Comparison of ENCODE assay signal across 8 cellular contexts in the genomic region with DNA sequence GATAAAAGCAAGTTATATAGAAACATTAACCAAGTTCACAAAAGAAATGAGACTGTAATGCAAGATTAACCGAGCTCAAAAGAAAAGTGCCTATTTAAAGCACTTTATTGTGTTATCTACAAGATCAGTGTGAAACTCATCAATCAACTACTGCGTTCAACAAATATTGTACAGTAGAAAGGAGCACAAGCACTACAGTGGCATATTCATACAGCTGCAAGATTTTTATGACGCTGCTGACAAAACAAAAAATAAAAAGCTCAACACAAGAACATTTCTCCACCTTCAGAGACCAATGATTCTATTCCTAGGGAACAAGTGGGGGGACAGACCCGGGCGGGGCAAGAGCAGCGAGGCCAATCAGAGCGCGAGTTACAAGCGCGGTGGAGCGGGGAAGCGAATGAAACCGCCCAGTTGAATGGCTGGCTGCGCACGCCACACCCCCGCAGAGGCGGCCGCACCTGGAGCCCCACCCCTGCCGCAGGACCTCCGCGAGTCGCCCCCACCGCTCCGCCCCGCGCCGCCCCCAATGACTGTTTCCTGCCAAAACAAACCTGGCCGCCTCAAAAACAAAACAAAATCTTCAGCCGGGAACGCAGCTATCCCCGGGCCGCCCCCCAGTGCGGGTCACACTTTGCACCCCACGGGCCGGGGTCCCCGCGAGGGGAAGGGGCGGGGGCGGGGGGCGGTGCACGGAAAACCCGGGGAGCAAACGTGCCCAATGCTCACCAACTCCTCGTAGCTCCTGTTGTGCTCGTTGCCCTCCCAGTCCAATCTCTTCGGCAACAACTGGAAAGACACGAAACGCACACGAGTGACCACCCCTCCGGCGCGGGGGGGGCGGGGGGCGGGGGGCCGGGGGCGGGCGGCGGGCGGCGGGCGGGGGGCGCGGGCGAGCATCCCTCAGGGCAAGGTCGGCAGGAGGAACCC. TPM values are rescaled to one million over a fixed set of nuclear protein-coding genes. Genes with fewer than 3 reads are reported as not detected.
DNase-seq lines count a peak whose midpoint lies in the region; ATAC-seq and TF ChIP-seq lines count a peak whose summit lies in the region.

No MANE protein-coding gene starts in this region.

- H3K9me3 Mint-ChIP-seq in CD14-positive monocyte: no peaks in the 10 kb centered on the region
- no peaks in the 10 kb centered on the region for H3K9me3 Mint-ChIP-seq in dendritic cell treated with granulocyte-macrophage colony-stimulating factor and Interleukin-4, amounts not matched to agents 40 ng/mL and 50 ng/mL, for 4 days

- H3K4me3 Mint-ChIP-seq in CD14-positive monocyte: peak overlapping the region; percentile 86 to 94
- H3K4me3 Mint-ChIP-seq in dendritic cell treated with granulocyte-macrophage colony-stimulating factor and Interleukin-4, amounts not matched to agents 40 ng/mL and 50 ng/mL, for 4 days: peak overlapping the region; percentile 87

- intact Hi-C loops in CD14-positive monocyte (cut with micrococcal nuclease): loop anchor here (2.0 to 10.0 kb wide), 5 partner anchors 35 to 135 kb away; partner anchors contain the start of genes HMGN1 (in 2 of the 2) and LCA5L (in 2 of the 2)
- intact Hi-C loops in dendritic cell treated with granulocyte-macrophage colony-stimulating factor and Interleukin-4, amounts not matched to agents 40 ng/mL and 50 ng/mL, for 4 days (cut with micrococcal nuclease): loop anchor here (1.0 to 10.0 kb wide), 3 partner anchors 37 to 132 kb away; partner anchors contain the start of genes HMGN1 and LCA5L
- intact Hi-C loops in left lung (cut with DNase I): no loop called here

- ATAC-seq in GM19452 (IDR thresholded peaks at IDR 0.05; ENCODE audit: unreplicated experiment) (peak; percentile 74), HG03571 (IDR thresholded peaks at IDR 0.05; ENCODE audit: unreplicated experiment) (peak; percentile 67), left lung (peak; percentile 90)

- DNase-seq in CD14-positive monocyte (ENCODE audit: low spot score): peak; percentile 89
- peak; percentile 76 for DNase-seq in NCI-H748 treated with DMSO at 0.1 percent for 48 hours (lab: John Stamatoyannopoulos, UW)
- DNase-seq in activated CD4-positive, alpha-beta T cell treated with anti-CD3 and anti-CD28 coated beads, Interleukin-2, amount 50 U/mL, for 4 hours: peak; percentile 93 to 94
- peak; percentile 92 to 95 for DNase-seq in left lung
- peak; percentile 95 to 97 for DNase-seq in stimulated activated CD4-positive, alpha-beta T cell treated with anti-CD3 and anti-CD28 coated beads, Interleukin-2, amount 100 ng/mL, for 24 hours

- no peaks in the 10 kb centered on the region for H3K27me3 ChIP-seq in left lung

- H3K27ac ChIP-seq in left lung: peak overlapping the region; percentile 95 to 98

- no peak for TF ChIP-seq CTCF in CD14-positive monocyte (IDR thresholded peaks at IDR 0.05)
- no peak for TF ChIP-seq CTCF in left lung (IDR thresholded peaks at IDR 0.05)

- peaks cover 9 to 24% of the 10 kb centered on the region in 2 donors for H3K4me1 ChIP-seq in left lung

- H3K9me3 ChIP-seq in left lung: no peaks in the 10 kb centered on the region

- H3K27me3 Mint-ChIP-seq in CD14-positive monocyte (ENCODE audit: low read depth in 3 of 3): no peaks in the 10 kb centered on the region
- no peaks in the 10 kb centered on the region for H3K27me3 Mint-ChIP-seq in dendritic cell treated with granulocyte-macrophage colony-stimulating factor and Interleukin-4, amounts not matched to agents 40 ng/mL and 50 ng/mL, for 4 days

- H3K27ac Mint-ChIP-seq in CD14-positive monocyte: peak overlapping the region; percentile 76 to 91 (median 85)
- H3K27ac Mint-ChIP-seq in dendritic cell treated with granulocyte-macrophage colony-stimulating factor and Interleukin-4, amounts not matched to agents 40 ng/mL and 50 ng/mL, for 4 days: peak overlapping the region; percentile 93

- H3K36me3 ChIP-seq in left lung: peaks cover 3 to 24% of the 10 kb centered on the region in 2 donors

- peak overlapping the region; percentile 86 to 92 for H3K4me3 ChIP-seq in left lung

- H3K4me1 Mint-ChIP-seq in CD14-positive monocyte: peaks cover 22% of the 10 kb centered on the region
- H3K4me1 Mint-ChIP-seq in dendritic cell treated with granulocyte-macrophage colony-stimulating factor and Interleukin-4, amounts not matched to agents 40 ng/mL and 50 ng/mL, for 4 days (ENCODE audit: low read depth): peaks cover 46% of the 10 kb centered on the region

- H3K36me3 Mint-ChIP-seq in CD14-positive monocyte: peaks cover 8 to 39% of the 10 kb centered on the region in 2 donors
- peaks cover 56% of the 10 kb centered on the region for H3K36me3 Mint-ChIP-seq in dendritic cell treated with granulocyte-macrophage colony-stimulating factor and Interleukin-4, amounts not matched to agents 40 ng/mL and 50 ng/mL, for 4 days (ENCODE audit: low read depth)

RNA-seq across cellular contexts. Expression of gene BRWD1, which starts 1.1 kb away (rescaled TPM):
- polyA plus RNA-seq in CD14-positive monocyte: 10 to 100 TPM; 12.7 to 16.8 TPM
- total RNA-seq in left lung: 10 to 100 TPM; 33.0 to 34.4 TPM

RNA-seq across cellular contexts. Expression of gene HMGN1, which starts 36.5 kb away (rescaled TPM):
- 10 to 100 TPM; 59.8 to 72.7 TPM for polyA plus RNA-seq in CD14-positive monocyte
- total RNA-seq in left lung: 100 to 1,000 TPM; 161 to 206 TPM

Comparison
In these comparisons a context has a peak if more than half of its experiments do, and no peak if none do; other contexts are left out.
1. Peak in every context shown above with its lines: DNase-seq, ATAC-seq, H3K4me3 ChIP-seq and H3K27ac ChIP-seq.
2. intact Hi-C loops: an anchor here in CD14-positive monocyte (2.0 to 10.0 kb wide) and dendritic cell treated with granulocyte-macrophage colony-stimulating factor and Interleukin-4, amounts not matched to agents 40 ng/mL and 50 ng/mL, for 4 days (1.0 to 10.0 kb wide); none called in left lung.